ENCODE assay signal across 9 cellular contexts in genomic region chr19:46718934-46719551, GRCh38. TPM values are rescaled to one million over a fixed set of nuclear protein-coding genes. Genes with fewer than 3 reads are reported as not detected.
DNase-seq lines count a peak whose midpoint lies in the region; ATAC-seq and TF ChIP-seq lines count a peak whose summit lies in the region.
"Had no signal": no experiment of that assay in that cellular context is flagged by ENCODE, and none has a peak within 500 bp of the region (broad histone marks: within the 10 kb centered on the region; RNA-seq: fewer than 3 reads in every experiment).

No MANE protein-coding gene starts in this region.

- H3K27me3 ChIP-seq in tibial artery = no peaks in the 10 kb centered on the region
- H3K27me3 ChIP-seq: MG63 had no signal

- H3K4me1 ChIP-seq in tibial artery = peaks cover 0 to 36% (median 21%) of the 10 kb centered on the region in 4 donors

- peak overlapping the region; percentile 23 for H3K4me3 Mint-ChIP-seq in activated naive CD4-positive, alpha-beta T cell treated with anti-CD3 and anti-CD28 coated beads, Interleukin-2, amount 50 U/mL, for 24 hours
- H3K4me3 Mint-ChIP-seq in central memory CD8-positive, alpha-beta T cell = peak overlapping the region; percentile 98

- H3K4me3 ChIP-seq in tibial artery = no peak overlapping the region
- H3K4me3 ChIP-seq: MG63 had no signal

- in situ Hi-C loops in G401 (cut with HindIII; ENCODE audit: low sequenced_read_pairs) = no loop called here

- no peaks in the 10 kb centered on the region for H3K9me3 Mint-ChIP-seq in activated naive CD4-positive, alpha-beta T cell treated with anti-CD3 and anti-CD28 coated beads, Interleukin-2, amount 50 U/mL, for 24 hours
- no peaks in the 10 kb centered on the region for H3K9me3 Mint-ChIP-seq in central memory CD8-positive, alpha-beta T cell

- H3K36me3 ChIP-seq in tibial artery = peaks cover 24 to 57% (median 44%) of the 10 kb centered on the region in 3 donors

- peak; percentile 34 for ATAC-seq in HG03175 (IDR thresholded peaks at IDR 0.05; ENCODE audit: unreplicated experiment)
- no peak for ATAC-seq in central memory CD8-positive, alpha-beta T cell (replicated peaks; ENCODE audit: extremely low read depth, poor library complexity, severe bottlenecking)

- DNase-seq in activated naive CD4-positive, alpha-beta T cell (lab: John Stamatoyannopoulos, UW) = no peak
- no peak for DNase-seq in central memory CD8-positive, alpha-beta T cell (ENCODE audit: low spot score in 2 of 2)
- DNase-seq in tibial artery (no peak), G401 (ENCODE audit: low spot score) (no peak), amygdala (lab: John Stamatoyannopoulos, UW) (no peak), NCI-H526 (lab: John Stamatoyannopoulos, UW) (no peak)
- DNase-seq: MG63 had no signal

- intact Hi-C loops in tibial artery (cut with DNase I; ENCODE audit: low total_unique reads) = no loop called here

- H3K27ac Mint-ChIP-seq in activated naive CD4-positive, alpha-beta T cell treated with anti-CD3 and anti-CD28 coated beads, Interleukin-2, amount 50 U/mL, for 24 hours = peak overlapping the region; percentile 86
- H3K27ac Mint-ChIP-seq in central memory CD8-positive, alpha-beta T cell (ENCODE audit: low read depth) = peak overlapping the region; percentile 99

- no peaks in the 10 kb centered on the region for H3K9me3 ChIP-seq in tibial artery
- H3K9me3 ChIP-seq: MG63 had no signal

- peak overlapping the region; percentile 87 to 95 for H3K27ac ChIP-seq in tibial artery

- H3K4me1 Mint-ChIP-seq in activated naive CD4-positive, alpha-beta T cell treated with anti-CD3 and anti-CD28 coated beads, Interleukin-2, amount 50 U/mL, for 24 hours = peaks cover 36% of the 10 kb centered on the region
- peaks cover 56% of the 10 kb centered on the region for H3K4me1 Mint-ChIP-seq in central memory CD8-positive, alpha-beta T cell

- H3K27me3 Mint-ChIP-seq in activated naive CD4-positive, alpha-beta T cell treated with anti-CD3 and anti-CD28 coated beads, Interleukin-2, amount 50 U/mL, for 24 hours = no peaks in the 10 kb centered on the region
- H3K27me3 Mint-ChIP-seq in central memory CD8-positive, alpha-beta T cell = no peaks in the 10 kb centered on the region

- peaks cover 2% of the 10 kb centered on the region for H3K36me3 Mint-ChIP-seq in activated naive CD4-positive, alpha-beta T cell treated with anti-CD3 and anti-CD28 coated beads, Interleukin-2, amount 50 U/mL, for 24 hours
- H3K36me3 Mint-ChIP-seq in central memory CD8-positive, alpha-beta T cell (ENCODE audit: insufficient read depth) = peaks cover 24% of the 10 kb centered on the region

- TF ChIP-seq CTCF in tibial artery (IDR thresholded peaks at IDR 0.05) = no peak

RNA-seq across cellular contexts. Expression of gene PRKD2, which starts 2.1 kb away (rescaled TPM):
- total RNA-seq in G401 (2014; rRNA removed; shearing (Covaris generic)) = 14.6 and 19.9 TPM in 2 replicates

RNA-seq across cellular contexts. Expression of gene FKRP, which starts 26.8 kb away (rescaled TPM):
- total RNA-seq in G401 (2014; rRNA removed; shearing (Covaris generic)) = 19.3 and 42.4 TPM in 2 replicates

RNA-seq across cellular contexts. Expression of gene STRN4, which starts 27.2 kb away (rescaled TPM):
- total RNA-seq in G401 (2014; rRNA removed; shearing (Covaris generic)) = 118 and 134 TPM in 2 replicates

RNA-seq across cellular contexts. Expression of gene DACT3, which starts 58.1 kb away (rescaled TPM):
- total RNA-seq in G401 (2014; rRNA removed; shearing (Covaris generic)) = 12.0 and 16.3 TPM in 2 replicates
